ENCODE assay signal across 24 cellular contexts in the genomic region with DNA sequence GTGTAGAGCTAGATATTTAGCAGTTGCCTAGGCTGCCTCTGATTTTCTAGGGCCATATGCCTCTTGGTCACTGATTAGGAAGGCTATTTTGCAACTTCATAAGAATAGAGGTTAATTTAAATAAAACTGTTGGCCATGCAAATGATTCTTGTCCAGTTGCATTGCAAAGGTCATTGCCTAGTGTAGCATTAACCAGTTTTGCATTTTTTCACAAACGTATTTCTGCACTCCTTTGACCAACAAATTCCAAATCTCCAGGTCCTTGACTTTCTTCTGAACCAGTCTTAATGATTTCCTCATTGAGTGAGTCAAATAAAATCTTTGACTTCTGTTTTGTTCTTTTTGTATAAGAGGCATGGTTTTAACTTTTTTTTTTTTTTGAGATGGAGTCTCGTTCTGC. TPM values are rescaled to one million over a fixed set of nuclear protein-coding genes. Genes with fewer than 3 reads are reported as not detected.
DNase-seq lines count a peak whose midpoint lies in the region; ATAC-seq, FAIRE-seq and TF ChIP-seq lines count a peak whose summit lies in the region.
"Had no signal": no experiment of that assay in that cellular context is flagged by ENCODE, and none has a peak within 500 bp of the region (broad histone marks: within the 10 kb centered on the region; RNA-seq: fewer than 3 reads in every experiment).

No MANE protein-coding gene starts in this region.

- H3K27ac Mint-ChIP-seq in nephron = peak overlapping the region; percentile 47 to 84 (median 51)
- H3K27ac Mint-ChIP-seq: B cell; CD4-positive, CD25-positive, alpha-beta regulatory T cell; CD8-positive, alpha-beta T cell had no signal

- dilution Hi-C loops in endothelial cell of umbilical vein (cut with MboI; ENCODE audit: extremely low pct_ligation_motif_present, low sequenced_read_pairs) = no loop called here

- no peak overlapping the region for H3K27ac ChIP-seq in endothelial cell of umbilical vein (ENCODE audit: insufficient read depth, low read depth, low read length)
- H3K27ac ChIP-seq: BLaER1, C4-2B, GM23248 had no signal

- BruUV-seq in endothelial cell of umbilical vein (replicated peaks; lab: Mats Ljungman, UMichigan) = no TSS peak

- H3K4me1 Mint-ChIP-seq in nephron = peaks cover 76% of the 10 kb centered on the region

- no peak for ATAC-seq in left cardiac atrium
- ATAC-seq: CD8-positive, alpha-beta T cell; GM12878 had no signal

- CTCF ChIA-PET in endothelial cell of umbilical vein (lab: Charles Lee) = no interaction called here

- peaks cover 18% of the 10 kb centered on the region for H3K36me3 Mint-ChIP-seq in nephron (ENCODE audit: low read depth)

- no peak overlapping the region for H3K4me2 ChIP-seq in endothelial cell of umbilical vein (ENCODE audit: insufficient read depth, low read length)
- H3K4me2 ChIP-seq: BLaER1 had no signal

- no peak for FAIRE-seq in endothelial cell of umbilical vein (lab: Jason Lieb, UNC)
- FAIRE-seq: D721Med, GM12878, GM19239, H1 had no signal

- H4K20me1 ChIP-seq in endothelial cell of umbilical vein (replicated peaks; ENCODE audit: control insufficient read depth, extremely low read depth, insufficient read depth, low read length) = no peaks in the 10 kb centered on the region
- H4K20me1 ChIP-seq: BLaER1 had no signal

- POLR2A ChIA-PET in endothelial cell of umbilical vein (lab: Charles Lee) = no interaction called here

- H3K9ac ChIP-seq in endothelial cell of umbilical vein (replicated peaks; ENCODE audit: extremely low read depth, insufficient read depth, low read length) = no peak overlapping the region
- H3K9ac ChIP-seq: BLaER1, GM23248 had no signal

- H3K4me3 ChIP-seq in endothelial cell of umbilical vein (replicated peaks in 1 of 3; ENCODE audit: insufficient read depth in 1 of 3, low read depth in 1 of 3, low read length in 3 of 3) = no peak overlapping the region
- H3K4me3 ChIP-seq: BLaER1, GM12878, GM23248 had no signal

- DNase-seq in NCI-H526 (lab: John Stamatoyannopoulos, UW) = peak; percentile 67 to 80
- peak; percentile 30 for DNase-seq in endothelial cell of umbilical vein (ENCODE audit: low read depth, low spot score)
- DNase-seq in middle frontal gyrus (ENCODE audit: extremely low spot score, low spot score) = no peak
- DNase-seq in left cardiac atrium = no peak
- DNase-seq in stimulated activated CD4-positive, alpha-beta T cell treated with anti-CD3 and anti-CD28 coated beads, Interleukin-4, amount 100 ng/mL, for 4 hours = no peak
- no peak for DNase-seq in cardiac septum (ENCODE audit: low spot score)
- DNase-seq: Caco-2; CD4-positive, CD25-positive, alpha-beta regulatory T cell; CD8-positive, alpha-beta T cell; DMS 273 treated with DMSO at 0.1 percent for 48 hours; DMS79; EL; GDM1; GM23248; H7; HCEC 1CT had no signal

- peaks cover 14% of the 10 kb centered on the region for H3K4me1 ChIP-seq in endothelial cell of umbilical vein (ENCODE audit: control insufficient read depth, extremely low read depth, insufficient read depth, low read length)
- H3K4me1 ChIP-seq: BLaER1 had no signal

- intact Hi-C loops in endothelial cell of umbilical vein (cut with micrococcal nuclease) = loop anchor here (10.0 kb wide), 1 partner anchor 331 kb away; no protein-coding TSS in a partner anchor
- intact Hi-C loops in left cardiac atrium (cut with DNase I) = no loop called here
- intact Hi-C loops in cardiac septum (cut with DNase I) = no loop called here

- no peaks in the 10 kb centered on the region for H3K79me2 ChIP-seq in endothelial cell of umbilical vein (ENCODE audit: control insufficient read depth, insufficient read depth, low read length)

- TF ChIP-seq POLR2A in endothelial cell of umbilical vein (IDR thresholded peaks at IDR 0.05; ENCODE audit: low read depth, low read length) = no peak

- H3K27me3 Mint-ChIP-seq in nephron (ENCODE audit: low read depth) = no peaks in the 10 kb centered on the region

- no peak overlapping the region for H3K4me3 Mint-ChIP-seq in nephron
- H3K4me3 Mint-ChIP-seq: B cell; CD4-positive, CD25-positive, alpha-beta regulatory T cell; CD8-positive, alpha-beta T cell had no signal

- no peaks in the 10 kb centered on the region for H3K27me3 ChIP-seq in endothelial cell of umbilical vein (ENCODE audit: control insufficient read depth in 2 of 2, insufficient read depth in 2 of 2, low read length in 2 of 2)
- H3K27me3 ChIP-seq: BLaER1 had no signal

- H3K9me1 ChIP-seq in endothelial cell of umbilical vein (replicated peaks; ENCODE audit: control insufficient read depth, extremely low read depth, insufficient read depth, low read length) = no peaks in the 10 kb centered on the region

- no peaks in the 10 kb centered on the region for H3K9me3 Mint-ChIP-seq in nephron
- H3K9me3 Mint-ChIP-seq: CD8-positive, alpha-beta T cell had no signal

- TF ChIP-seq CTCF in endothelial cell of umbilical vein (IDR thresholded peaks at IDR 0.05; ENCODE audit: extremely low read depth in 1 of 2, insufficient read depth in 1 of 2, low read depth in 1 of 2, low read length in 2 of 2) (no peak), nephron (IDR thresholded peaks at IDR 0.05; ENCODE audit: unreplicated experiment in 3 of 3) (no peak)

- H2AFZ ChIP-seq in endothelial cell of umbilical vein (ENCODE audit: low read depth, low read length) = no peak overlapping the region
- H2AFZ ChIP-seq: GM23248 had no signal

- peaks cover 0 to 1% of the 10 kb centered on the region in 2 experiments for H3K36me3 ChIP-seq in endothelial cell of umbilical vein (ENCODE audit: control insufficient read depth in 2 of 2, extremely low read depth in 1 of 2, insufficient read depth in 2 of 2, low read length in 2 of 2)

- H3K9me3 ChIP-seq in endothelial cell of umbilical vein (replicated peaks; ENCODE audit: control insufficient read depth, insufficient read depth, low read length) = no peaks in the 10 kb centered on the region
- H3K9me3 ChIP-seq: BLaER1, Caco-2 had no signal

TF ChIP-seq in endothelial cell of umbilical vein, 7 proteins besides CTCF, POLR2A, EP300 and RAD21:
- TF ChIP-seq EZH2 (IDR thresholded peaks at IDR 0.05; ENCODE audit: borderline replicate concordance, low read depth, low read length, severe bottlenecking) = no peak
- TF ChIP-seq POLR2AphosphoS5 (IDR thresholded peaks at IDR 0.05; ENCODE audit: insufficient read depth, low read depth, low read length) = no peak
- no peak for TF ChIP-seq FOS (IDR thresholded peaks at IDR 0.05; ENCODE audit: borderline replicate concordance, insufficient read depth, low read length)
- no peak for TF ChIP-seq GATA2 (IDR thresholded peaks at IDR 0.05; ENCODE audit: insufficient read depth, insufficient read length, low read depth, low read length)
- no peak for TF ChIP-seq JUN (IDR thresholded peaks at IDR 0.05; ENCODE audit: borderline replicate concordance, insufficient read depth, insufficient read length, low read depth)
- no peak for TF ChIP-seq MAX (IDR thresholded peaks at IDR 0.05; ENCODE audit: insufficient read depth, insufficient read length)
- no peak for TF ChIP-seq MYC (IDR thresholded peaks at IDR 0.05; ENCODE audit: low read depth, low read length)

RNA-seq across cellular contexts. Expression of gene ERCC4, which starts 33.5 kb away (rescaled TPM):
- total RNA-seq in endothelial cell of umbilical vein = 15.1 and 17.1 TPM in 2 replicates
- 3.0 and 4.9 TPM in 2 replicates for polyA plus RNA-seq in endothelial cell of umbilical vein
- 2.0 and 2.4 TPM in 2 replicates for polyA plus RNA-seq in endothelial cell of umbilical vein (2011; cell fraction: cytosol; rRNA removed)
- polyA plus RNA-seq in endothelial cell of umbilical vein (2011; cell fraction: nucleus; rRNA removed) = 3.4 and 5.5 TPM in 2 replicates
- 9.6 and 12.5 TPM in 2 replicates for polyA plus RNA-seq in endothelial cell of umbilical vein (2012)
- 16.2 and 25.2 TPM in 2 replicates for polyA minus RNA-seq in endothelial cell of umbilical vein
- polyA minus RNA-seq in endothelial cell of umbilical vein (2011; cell fraction: cytosol; rRNA and poly(A)+ RNA removed) = 27.7 TPM
- 8.7 and 13.6 TPM in 2 replicates for polyA minus RNA-seq in endothelial cell of umbilical vein (2011; cell fraction: nucleus; rRNA and poly(A)+ RNA removed)
- total RNA-seq in left cardiac atrium = 10 to 100 TPM in 1 of 2 donors, 1 to 10 TPM in 1; 6.8 to 10.1 TPM
- total RNA-seq in cardiac septum = 12.4 TPM

Comparison
In these comparisons a context has a peak if more than half of its experiments do, and no peak if none do; other contexts are left out.
1. DNase-seq: peak in NCI-H526 (2 of 2) and endothelial cell of umbilical vein (single experiment); none in middle frontal gyrus (single experiment), left cardiac atrium (single experiment), stimulated activated CD4-positive, alpha-beta T cell treated with anti-CD3 and anti-CD28 coated beads, Interleukin-4, amount 100 ng/mL, for 4 hours (0 of 2) and cardiac septum (single experiment).